ENCODE assay signal across 11 cellular contexts in the genomic region with DNA sequence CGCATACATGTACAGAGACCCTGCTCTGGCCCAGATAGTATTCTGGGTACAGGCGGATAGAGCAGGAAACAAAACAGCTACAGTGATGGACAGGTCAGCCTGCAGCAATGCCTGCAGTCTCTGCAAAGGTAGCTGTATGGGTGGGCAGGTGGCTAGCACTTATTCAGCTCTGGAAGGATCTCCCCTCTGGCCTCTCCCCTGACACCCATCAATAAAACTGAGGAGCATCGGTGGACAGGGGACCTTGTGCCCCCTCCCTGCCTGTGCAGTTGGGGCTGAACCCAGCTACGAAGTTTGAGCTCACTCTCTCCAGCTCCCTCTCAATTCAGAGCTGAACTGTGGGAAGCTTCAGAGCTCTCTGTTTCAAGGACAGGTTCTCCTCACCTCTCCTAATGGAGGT. TPM values are rescaled to one million over a fixed set of nuclear protein-coding genes. Genes with fewer than 3 reads are reported as not detected.
A peak's percentile ranks its signal among the peaks of the same experiment; 100 is the strongest.
DNase-seq lines count a peak whose midpoint lies in the region; ATAC-seq and TF ChIP-seq lines count a peak whose summit lies in the region.
"Had no signal": no experiment of that assay in that cellular context is flagged by ENCODE, and none has a peak within 500 bp of the region (broad histone marks: within the 10 kb centered on the region; RNA-seq: fewer than 3 reads in every experiment).

No MANE protein-coding gene starts in this region.

- DNase-seq in HL-60 (ENCODE audit: low read depth in 1 of 2, low spot score in 1 of 2), result no peak
- DNase-seq in activated T-helper 2 cell treated with anti-CD3 and anti-CD28 coated beads, Interferon-gamma antibody, Interleukin-2, Interleukin-4, amounts not matched to agents 10 μg/mL and 5 μg/mL and 100 μg/mL, durations not matched to agents 14 hours and 24 hours and 36 hours (ENCODE audit: low spot score), result no peak
- no peak for DNase-seq in naive B cell
- DNase-seq in NCI-H1417 (lab: John Stamatoyannopoulos, UW), result no peak
- DNase-seq in SKM-1 treated with dmso at 0.1 percent for 144 hours (lab: John Stamatoyannopoulos, UW; ENCODE audit: unreplicated experiment), result no peak
- DNase-seq in cortex of kidney (lab: John Stamatoyannopoulos, UW), result no peak
- DNase-seq: NCI-H1436 had no signal

- H4K20me1 ChIP-seq in BLaER1 treated with 17β-estradiol and CSF1 and Interleukin-3, amounts not matched to agents 10 nM and 100 nM, result peaks cover 0 to 38% (median 26%) of the 10 kb centered on the region in 11 experiments; a peak in 13 of 22 replicates

- peaks cover 13% of the 10 kb centered on the region for H3K36me3 Mint-ChIP-seq in activated T-helper 2 cell treated with anti-CD3 and anti-CD28 coated beads, Interferon-gamma antibody, Interleukin-2, Interleukin-4, amounts not matched to agents 10 μg/mL and 5 μg/mL and 100 μg/mL, durations not matched to agents 14 hours and 24 hours and 36 hours (ENCODE audit: low read depth)
- H3K36me3 Mint-ChIP-seq in naive B cell, result peaks cover 8 to 10% of the 10 kb centered on the region in 2 donors
- H3K36me3 Mint-ChIP-seq: WTC11 had no signal

- H3K27ac ChIP-seq in BLaER1 treated with 17β-estradiol and CSF1 and Interleukin-3, amounts not matched to agents 10 nM and 100 nM, result peak overlapping the region; percentile 54 to 100 (median 98)
- H3K27ac ChIP-seq in HL-60 (replicated peaks), result peak overlapping the region; percentile 89

- H3K4me1 ChIP-seq in BLaER1 treated with 17β-estradiol and CSF1 and Interleukin-3, amounts not matched to agents 10 nM and 100 nM, result peaks cover 61 to 95% (median 78%) of the 10 kb centered on the region in 10 experiments

- peaks cover 64% of the 10 kb centered on the region for H3K4me1 Mint-ChIP-seq in activated T-helper 2 cell treated with anti-CD3 and anti-CD28 coated beads, Interferon-gamma antibody, Interleukin-2, Interleukin-4, amounts not matched to agents 10 μg/mL and 5 μg/mL and 100 μg/mL, durations not matched to agents 14 hours and 24 hours and 36 hours (ENCODE audit: low read depth)
- H3K4me1 Mint-ChIP-seq in naive B cell, result peaks cover 67 to 75% (median 67%) of the 10 kb centered on the region in 3 donors

- 0 out of 22 replicates have a peak, but pooled peaks cover 0 to 5% (median 0%) of the 10 kb centered on the region in 11 experiments for H3K27me3 ChIP-seq in BLaER1 treated with 17β-estradiol and CSF1 and Interleukin-3, amounts not matched to agents 10 nM and 100 nM
- no peaks in the 10 kb centered on the region for H3K27me3 ChIP-seq in HL-60 (ENCODE audit: insufficient read depth, poor library complexity, severe bottlenecking)

- no peaks in the 10 kb centered on the region for H3K9me3 Mint-ChIP-seq in activated T-helper 2 cell treated with anti-CD3 and anti-CD28 coated beads, Interferon-gamma antibody, Interleukin-2, Interleukin-4, amounts not matched to agents 10 μg/mL and 5 μg/mL and 100 μg/mL, durations not matched to agents 14 hours and 24 hours and 36 hours
- H3K9me3 Mint-ChIP-seq in naive B cell, result no peaks in the 10 kb centered on the region
- H3K9me3 Mint-ChIP-seq: WTC11 had no signal

- TF ChIP-seq CTCF in HL-60 (IDR thresholded peaks at IDR 0.05; ENCODE audit: insufficient read depth, low read length), result no peak

- peaks cover 2% of the 10 kb centered on the region for H3K27me3 Mint-ChIP-seq in activated T-helper 2 cell treated with anti-CD3 and anti-CD28 coated beads, Interferon-gamma antibody, Interleukin-2, Interleukin-4, amounts not matched to agents 10 μg/mL and 5 μg/mL and 100 μg/mL, durations not matched to agents 14 hours and 24 hours and 36 hours (ENCODE audit: low read depth)
- no peaks in the 10 kb centered on the region for H3K27me3 Mint-ChIP-seq in naive B cell

- intact Hi-C loops in activated T-helper 2 cell treated with anti-CD3 and anti-CD28 coated beads, Interferon-gamma antibody, Interleukin-2, Interleukin-4, amounts not matched to agents 10 μg/mL and 5 μg/mL and 100 μg/mL, durations not matched to agents 14 hours and 24 hours and 36 hours (cut with micrococcal nuclease), result no loop called here

- H3K4me2 ChIP-seq in BLaER1 treated with 17β-estradiol and CSF1 and Interleukin-3, amounts not matched to agents 10 nM and 100 nM, result peak overlapping the region; percentile 74 to 99 (median 97)

- peak overlapping the region; percentile 74 for H3K27ac Mint-ChIP-seq in activated T-helper 2 cell treated with anti-CD3 and anti-CD28 coated beads, Interferon-gamma antibody, Interleukin-2, Interleukin-4, amounts not matched to agents 10 μg/mL and 5 μg/mL and 100 μg/mL, durations not matched to agents 14 hours and 24 hours and 36 hours
- peak overlapping the region in 5 of 6 donors; percentile 83 to 97 (median 92) for H3K27ac Mint-ChIP-seq in naive B cell
- H3K27ac Mint-ChIP-seq: WTC11 had no signal

- H3K9me3 ChIP-seq in BLaER1 treated with 17β-estradiol and CSF1 and Interleukin-3, amounts not matched to agents 10 nM and 100 nM (replicated peaks in 1 of 11), result no peaks in the 10 kb centered on the region

- H3K4me3 Mint-ChIP-seq in activated T-helper 2 cell treated with anti-CD3 and anti-CD28 coated beads, Interferon-gamma antibody, Interleukin-2, Interleukin-4, amounts not matched to agents 10 μg/mL and 5 μg/mL and 100 μg/mL, durations not matched to agents 14 hours and 24 hours and 36 hours (ENCODE audit: low read depth), result peak overlapping the region; percentile 91
- H3K4me3 Mint-ChIP-seq in naive B cell, result peak overlapping the region; percentile 87 to 100 (median 96)
- H3K4me3 Mint-ChIP-seq: WTC11 had no signal

- peak overlapping the region; percentile 42 to 90 (median 73); a peak in 18 of 20 replicates for H3K4me3 ChIP-seq in BLaER1 treated with 17β-estradiol and CSF1 and Interleukin-3, amounts not matched to agents 10 nM and 100 nM
- H3K4me3 ChIP-seq in HL-60 (replicated peaks; ENCODE audit: insufficient read depth, low read length), result peak overlapping the region; percentile 55

- ATAC-seq in naive B cell (ENCODE audit: low read depth in 2 of 2), result no peak
- no peak for ATAC-seq in GM21381 (IDR thresholded peaks at IDR 0.05; ENCODE audit: unreplicated experiment)
- ATAC-seq: WTC11 had no signal

- peak overlapping the region; percentile 71 to 99 (median 92) for H3K9ac ChIP-seq in BLaER1 treated with 17β-estradiol and CSF1 and Interleukin-3, amounts not matched to agents 10 nM and 100 nM

- peaks cover 0 to 58% (median 39%) of the 10 kb centered on the region in 11 experiments; a peak in 15 of 22 replicates for H3K36me3 ChIP-seq in BLaER1 treated with 17β-estradiol and CSF1 and Interleukin-3, amounts not matched to agents 10 nM and 100 nM

RNA-seq across cellular contexts. Expression of gene ALOX5AP, which starts 1.6 kb away (rescaled TPM):
- total RNA-seq in activated T-helper 2 cell treated with anti-CD3 and anti-CD28 coated beads, Interferon-gamma antibody, Interleukin-2, Interleukin-4, amounts not matched to agents 10 μg/mL and 5 μg/mL and 100 μg/mL, durations not matched to agents 14 hours and 24 hours and 36 hours, result 40.9 and 43.9 TPM in 2 replicates
- 100 to 1,000 TPM; 312 to 603 (median 416) TPM for polyA plus RNA-seq in naive B cell (ENCODE audit: low read depth in 6 of 6)
- total RNA-seq: osteocyte, WTC11 had no signal
